In genomic region chr10:91378061-91378460, GRCh38 we compare ENCODE assay signal across 11 cellular contexts. TPM values are rescaled to one million over a fixed set of nuclear protein-coding genes. Genes with fewer than 3 reads are reported as not detected.
A peak's percentile ranks its signal among the peaks of the same experiment; 100 is the strongest.
DNase-seq lines count a peak whose midpoint lies in the region; ATAC-seq and TF ChIP-seq lines count a peak whose summit lies in the region.
"Had no signal": no experiment of that assay in that cellular context is flagged by ENCODE, and none has a peak within 500 bp of the region (broad histone marks: within the 10 kb centered on the region; RNA-seq: fewer than 3 reads in every experiment).

No MANE protein-coding gene starts in this region.

- H3K4me1 ChIP-seq in psoas muscle, result no peaks in the 10 kb centered on the region
- H3K4me1 ChIP-seq: prostate gland had no signal

- ATAC-seq in psoas muscle (no peak), GM18519 (IDR thresholded peaks at IDR 0.05; ENCODE audit: low FRiP score, unreplicated experiment) (no peak)

- H3K9me3 ChIP-seq in psoas muscle, result peaks cover 23% of the 10 kb centered on the region
- H3K9me3 ChIP-seq: prostate gland had no signal

- DNase-seq in activated naive CD4-positive, alpha-beta T cell treated with Interleukin-2 at 50 U/mL for 16 hours, result peak; percentile 18
- DNase-seq in activated naive CD4-positive, alpha-beta T cell treated with anti-CD3 and anti-CD28 coated beads, Interleukin-2, amount 50 U/mL, for 16 hours, result no peak
- DNase-seq in LoVo (ENCODE audit: low spot score), result peak; percentile 41
- peak; percentile 67 for DNase-seq in astrocyte of the cerebellum (ENCODE audit: low read depth)
- peak; percentile 43 for DNase-seq in stimulated activated CD4-positive, alpha-beta T cell treated with anti-CD3 and anti-CD28 coated beads, Interleukin-4, amount 100 ng/mL, for 24 hours
- no peak for DNase-seq in psoas muscle
- DNase-seq in NCI-H1417 treated with DMSO at 0.1 percent for 48 hours (lab: John Stamatoyannopoulos, UW), result no peak

- no peaks in the 10 kb centered on the region for H3K27me3 ChIP-seq in psoas muscle (ENCODE audit: insufficient read depth in 3 of 3, low read length in 2 of 3)

- intact Hi-C loops in psoas muscle (cut with DNase I), result loop anchor here in 1 of 2 donors (5.0 kb wide), 1 partner anchor 81 kb away; no protein-coding TSS in a partner anchor

- no peak overlapping the region for H3K27ac ChIP-seq in psoas muscle
- H3K27ac ChIP-seq: prostate gland had no signal

- H3K36me3 ChIP-seq in psoas muscle (ENCODE audit: insufficient read depth in 1 of 2, low read depth in 1 of 2), result no peaks in the 10 kb centered on the region
- H3K36me3 ChIP-seq: prostate gland had no signal

- in situ Hi-C loops in astrocyte of the cerebellum (cut with HindIII; ENCODE audit: low sequenced_read_pairs), result no loop called here

- H3K4me3 ChIP-seq in astrocyte of the cerebellum (ENCODE audit: low read depth, low read length) (no peak overlapping the region), psoas muscle (no peak overlapping the region)
- H3K4me3 ChIP-seq: lung, prostate gland had no signal

- TF ChIP-seq CTCF in astrocyte of the cerebellum (IDR thresholded peaks at IDR 0.05; ENCODE audit: low read depth, low read length, missing control alignments), result no peak
- no peak for TF ChIP-seq CTCF in psoas muscle (IDR thresholded peaks at IDR 0.05)

RNA-seq across cellular contexts. Expression of gene HECTD2, which starts 32.1 kb away (rescaled TPM):
- total RNA-seq in psoas muscle, result 10 to 100 TPM in 2 of 4 donors, 1 to 10 TPM in 2; 5.9 to 15.0 (median 10.8) TPM
- 1 to 10 TPM; 1.7 to 6.8 (median 2.0) TPM for polyA plus RNA-seq in psoas muscle
- polyA plus RNA-seq: CD14-positive monocyte had no signal

Comparison
In these comparisons a context has a peak if more than half of its experiments do, and no peak if none do; other contexts are left out.
1. DNase-seq: peak in activated naive CD4-positive, alpha-beta T cell treated with Interleukin-2 at 50 U/mL for 16 hours (single experiment), LoVo (single experiment), astrocyte of the cerebellum (single experiment) and stimulated activated CD4-positive, alpha-beta T cell treated with anti-CD3 and anti-CD28 coated beads, Interleukin-4, amount 100 ng/mL, for 24 hours (single experiment); none in activated naive CD4-positive, alpha-beta T cell treated with anti-CD3 and anti-CD28 coated beads, Interleukin-2, amount 50 U/mL, for 16 hours (single experiment), psoas muscle (0 of 2) and NCI-H1417 treated with DMSO at 0.1 percent for 48 hours (single experiment).